Comparison of ENCODE assay signal across 1 cellular context in genomic region chr7:44959433-44959951, GRCh38.
TF ChIP-seq lines count a peak whose summit lies in the region.

No MANE protein-coding gene starts in this region.

TF ChIP-seq in K562, 482 proteins besides CTCF, POLR2A, EP300 and RAD21 (continued from another document and continues in another):
- TF ChIP-seq TFAP4 (CRISPR knock-in tag; IDR thresholded peaks at IDR 0.05; ENCODE audit: borderline replicate concordance) (0 out of 2 replicates have a peak, but pooled peaks have one; percentile 40), RBFOX2 (IDR thresholded peaks at IDR 0.05; ENCODE audit: low read depth, low read length) (no peak), YY1 (IDR thresholded peaks at IDR 0.05; ENCODE audit: borderline replicate concordance in 1 of 3, control insufficient read depth in 1 of 3, extremely low read depth in 1 of 3, insufficient read depth in 3 of 3, insufficient read length in 1 of 3, insufficient replicate concordance in 2 of 3, low read depth in 1 of 3, low read length in 2 of 3) (peak in 1 of 3 experiments; percentile 22), XRCC5 (IDR thresholded peaks at IDR 0.05; ENCODE audit: low read depth, low read length) (no peak), THRB (CRISPR knock-in tag; conservative IDR thresholded peaks at IDR 0.05) (no peak), THRA (IDR thresholded peaks at IDR 0.05) (no peak), FOXO4 (CRISPR knock-in tag; IDR thresholded peaks at IDR 0.05) (no peak), TCF3 (CRISPR knock-in tag; IDR thresholded peaks at IDR 0.05) (peak; percentile 41), SP2 (IDR thresholded peaks at IDR 0.05; ENCODE audit: extremely low read depth, low read depth, low read length, poor library complexity, severe bottlenecking) (no peak), ZNF589 (CRISPR knock-in tag; IDR thresholded peaks at IDR 0.05; ENCODE audit: low read depth) (no peak), MAFF (IDR thresholded peaks at IDR 0.05; ENCODE audit: low read length) (no peak), ATF6 (CRISPR knock-in tag; IDR thresholded peaks at IDR 0.05) (no peak), SMARCE1 (IDR thresholded peaks at IDR 0.05) (no peak), NFRKB (IDR thresholded peaks at IDR 0.05; ENCODE audit: low read depth) (no peak), ZNF395 (CRISPR knock-in tag; IDR thresholded peaks at IDR 0.05) (no peak), YBX1 (IDR thresholded peaks at IDR 0.05) (no peak), ZNF143 (CRISPR knock-in tag; IDR thresholded peaks at IDR 0.05) (no peak), CREM (IDR thresholded peaks at IDR 0.05; ENCODE audit: low read depth) (peak; percentile 83), ZNF592 (IDR thresholded peaks at IDR 0.05) (peak; percentile 47; the same call in 1 of the 2 replicates), PRDM10 (IDR thresholded peaks at IDR 0.05; ENCODE audit: partially characterized antibody) (no peak), TAF9B (IDR thresholded peaks at IDR 0.05; ENCODE audit: partially characterized antibody) (no peak), DEAF1 (CRISPR knock-in tag; IDR thresholded peaks at IDR 0.05) (no peak), BMI1 (IDR thresholded peaks at IDR 0.05; ENCODE audit: low read length) (no peak), RBM22 (IDR thresholded peaks at IDR 0.05; ENCODE audit: low read depth, low read length, poor library complexity, severe bottlenecking) (no peak), HLTF (IDR thresholded peaks at IDR 0.05) (no peak), SIRT6 (IDR thresholded peaks at IDR 0.05; ENCODE audit: low read depth, low read length) (no peak), ZNF174 (CRISPR knock-in tag; IDR thresholded peaks at IDR 0.05) (no peak), REST (CRISPR knock-in tag; IDR thresholded peaks at IDR 0.05; ENCODE audit: low read depth) (no peak), THAP7 (CRISPR knock-in tag; IDR thresholded peaks at IDR 0.05) (no peak)
